26 cellular contexts compared by ENCODE assay signal in genomic region chr4:122686709-122687108, GRCh38.
"Had no signal": no experiment of that assay in that cellular context is flagged by ENCODE, and none has a peak within 500 bp of the region (broad histone marks: within the 10 kb centered on the region; RNA-seq: fewer than 3 reads in every experiment).

No MANE protein-coding gene starts in this region.

- H3K36me3 ChIP-seq: heart right ventricle, lower lobe of right lung, neural progenitor cell, upper lobe of left lung had no signal

- H3K27me3 Mint-ChIP-seq: activated naive CD4-positive, alpha-beta T cell treated with anti-CD3 and anti-CD28 coated beads, Interleukin-2, amount 50 U/mL, for 24 hours had no signal

- H3K4me3 ChIP-seq: body of pancreas, heart right ventricle, lower lobe of right lung, mucosa of descending colon, neural progenitor cell, smooth muscle cell, upper lobe of left lung had no signal

- H3K27me3 ChIP-seq: body of pancreas, heart right ventricle, neural progenitor cell, upper lobe of left lung had no signal

- DNase-seq: activated CD8-positive, alpha-beta memory T cell treated with anti-CD3 and anti-CD28 coated beads for 24 hours; activated CD8-positive, alpha-beta memory T cell treated with anti-CD3 and anti-CD28 coated beads, Interleukin-2, amount 50 U/mL, for 4 hours; activated effector memory CD4-positive, alpha-beta T cell treated with anti-CD3 and anti-CD28 coated beads, Interleukin-2, amount 50 U/mL, for 16 hours; activated T-cell treated with anti-CD3 and anti-CD28 coated beads, Interleukin-2, amount 50 U/mL, for 4 hours; anterior cingulate cortex; body of pancreas; dermis blood vessel endothelial cell; effector CD8-positive, alpha-beta T cell; erythroblast; foreskin fibroblast; heart right ventricle; islet precursor cell; lower lobe of right lung; mesendoderm; mucosa of descending colon; stimulated activated CD4-positive, alpha-beta T cell treated with anti-CD3 and anti-CD28 coated beads, Interleukin-15, amount 100 ng/mL, for 24 hours; stimulated activated CD4-positive, alpha-beta T cell treated with anti-CD3 and anti-CD28 coated beads, Interleukin-2, amount 100 ng/mL, for 48 hours; stimulated activated CD8-positive, alpha-beta memory T cell treated with anti-CD3 and anti-CD28 coated beads, Interleukin-4, amount 100 ng/mL, for 48 hours; stimulated activated naive CD4-positive, alpha-beta T cell; upper lobe of left lung had no signal

- H3K27ac Mint-ChIP-seq: activated naive CD4-positive, alpha-beta T cell treated with anti-CD3 and anti-CD28 coated beads, Interleukin-2, amount 50 U/mL, for 24 hours; neural progenitor cell had no signal

- H3K9ac ChIP-seq: neural progenitor cell had no signal

- H2AFZ ChIP-seq: neural progenitor cell had no signal

- H3K4me1 ChIP-seq: body of pancreas, lower lobe of right lung, neural progenitor cell had no signal

- H3K4me3 Mint-ChIP-seq: activated naive CD4-positive, alpha-beta T cell treated with anti-CD3 and anti-CD28 coated beads, Interleukin-2, amount 50 U/mL, for 24 hours; activated T-cell treated with anti-CD3 and anti-CD28 coated beads, Interleukin-2, amount 50 U/mL, for 4 hours; neural progenitor cell had no signal

- ATAC-seq: activated CD4-positive, CD25-positive, alpha-beta regulatory T cell treated with anti-CD3 and anti-CD28 coated beads, Interleukin-2, amount 50 U/mL, for 24 hours; activated T-cell treated with anti-CD3 and anti-CD28 coated beads, Interleukin-2, amount 50 U/mL, for 4 hours; body of pancreas; lower lobe of right lung; mucosa of descending colon; sciatic nerve had no signal

- H3K27ac ChIP-seq: body of pancreas, lower lobe of right lung, neural progenitor cell, upper lobe of left lung, VCaP had no signal

- H3K9me3 ChIP-seq: body of pancreas, lower lobe of right lung, mucosa of descending colon, upper lobe of left lung had no signal

- H3K4me2 ChIP-seq: neural progenitor cell, smooth muscle cell had no signal
